18 cellular contexts compared by ENCODE assay signal in the genomic region with DNA sequence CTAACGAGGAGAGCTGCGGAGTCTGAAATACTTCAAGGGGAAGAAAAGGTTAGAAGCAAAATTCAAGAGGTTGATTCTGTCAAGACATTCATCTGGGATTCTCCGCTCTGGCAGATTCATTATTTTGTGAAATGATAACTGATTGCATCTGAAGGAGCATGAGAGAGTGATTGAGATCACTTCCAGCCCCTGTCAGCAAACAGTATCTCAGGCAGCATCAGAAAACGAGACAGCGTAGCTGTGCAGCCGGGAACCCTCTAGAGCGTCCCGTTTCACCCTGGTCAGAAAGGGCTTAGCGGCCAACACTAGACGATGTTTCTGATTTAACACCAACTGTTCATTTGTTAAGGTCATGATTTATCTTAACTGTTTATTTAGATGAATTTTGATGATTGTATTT.
"Had no signal": no experiment of that assay in that cellular context is flagged by ENCODE, and none has a peak within 500 bp of the region (broad histone marks: within the 10 kb centered on the region; RNA-seq: fewer than 3 reads in every experiment).

No MANE protein-coding gene starts in this region.

- ATAC-seq: esophagus mucosa; left lobe of liver; naive thymus-derived CD4-positive, alpha-beta T cell; psoas muscle; sciatic nerve; stimulated activated naive B cell treated with anti-CD40 and anti-IgM and Interleukin-4, amounts not matched to agents 10 μg/mL and 1 μg/mL and 100 μg/mL, for 72 hours had no signal

- H3K27me3 ChIP-seq: neutrophil had no signal

- H3K4me1 ChIP-seq: psoas muscle, stomach had no signal

- H3K4me1 Mint-ChIP-seq: central memory CD8-positive, alpha-beta T cell; naive thymus-derived CD4-positive, alpha-beta T cell; stimulated activated naive B cell treated with anti-CD40 and anti-IgM and Interleukin-4, amounts not matched to agents 10 μg/mL and 1 μg/mL and 100 μg/mL, for 72 hours had no signal

- H3K27me3 Mint-ChIP-seq: central memory CD8-positive, alpha-beta T cell had no signal

- H3K36me3 Mint-ChIP-seq: memory B cell; naive thymus-derived CD4-positive, alpha-beta T cell; stimulated activated naive B cell treated with anti-CD40 and anti-IgM and Interleukin-4, amounts not matched to agents 10 μg/mL and 1 μg/mL and 100 μg/mL, for 72 hours had no signal

- H3K27ac ChIP-seq: neutrophil, psoas muscle, skin epidermis, stomach had no signal

- H3K9me3 Mint-ChIP-seq: central memory CD8-positive, alpha-beta T cell; memory B cell; nephron progenitor cell; stimulated activated naive B cell treated with anti-CD40 and anti-IgM and Interleukin-4, amounts not matched to agents 10 μg/mL and 1 μg/mL and 100 μg/mL, for 72 hours had no signal

- H3K9me3 ChIP-seq: neutrophil, psoas muscle, stomach had no signal

- H3K4me3 Mint-ChIP-seq: central memory CD8-positive, alpha-beta T cell; memory B cell; naive thymus-derived CD4-positive, alpha-beta T cell; nephron progenitor cell; stimulated activated naive B cell treated with anti-CD40 and anti-IgM and Interleukin-4, amounts not matched to agents 10 μg/mL and 1 μg/mL and 100 μg/mL, for 72 hours had no signal

- H3K36me3 ChIP-seq: neutrophil, stomach had no signal

- H3K27ac Mint-ChIP-seq: memory B cell; naive thymus-derived CD4-positive, alpha-beta T cell; nephron progenitor cell; stimulated activated naive B cell treated with anti-CD40 and anti-IgM and Interleukin-4, amounts not matched to agents 10 μg/mL and 1 μg/mL and 100 μg/mL, for 72 hours had no signal

- DNase-seq: cortex of kidney; effector memory CD4-positive, alpha-beta T cell; hippocampal formation; naive thymus-derived CD4-positive, alpha-beta T cell; nephron progenitor cell; psoas muscle; stimulated activated CD4-positive, alpha-beta T cell treated with anti-CD3 and anti-CD28 coated beads, Interleukin-2, amount 100 ng/mL, for 24 hours; stimulated activated CD4-positive, alpha-beta T cell treated with anti-CD3 and anti-CD28 coated beads, Interleukin-4, amount 100 ng/mL, for 4 hours; stimulated activated naive B cell treated with anti-CD40 and anti-IgM and Interleukin-4, amounts not matched to agents 10 μg/mL and 1 μg/mL and 100 μg/mL, for 72 hours; stomach; trophoblast cell had no signal

- H3K4me3 ChIP-seq: psoas muscle, skin epidermis, stomach had no signal
